11 cellular contexts compared by ENCODE assay signal in the genomic region with DNA sequence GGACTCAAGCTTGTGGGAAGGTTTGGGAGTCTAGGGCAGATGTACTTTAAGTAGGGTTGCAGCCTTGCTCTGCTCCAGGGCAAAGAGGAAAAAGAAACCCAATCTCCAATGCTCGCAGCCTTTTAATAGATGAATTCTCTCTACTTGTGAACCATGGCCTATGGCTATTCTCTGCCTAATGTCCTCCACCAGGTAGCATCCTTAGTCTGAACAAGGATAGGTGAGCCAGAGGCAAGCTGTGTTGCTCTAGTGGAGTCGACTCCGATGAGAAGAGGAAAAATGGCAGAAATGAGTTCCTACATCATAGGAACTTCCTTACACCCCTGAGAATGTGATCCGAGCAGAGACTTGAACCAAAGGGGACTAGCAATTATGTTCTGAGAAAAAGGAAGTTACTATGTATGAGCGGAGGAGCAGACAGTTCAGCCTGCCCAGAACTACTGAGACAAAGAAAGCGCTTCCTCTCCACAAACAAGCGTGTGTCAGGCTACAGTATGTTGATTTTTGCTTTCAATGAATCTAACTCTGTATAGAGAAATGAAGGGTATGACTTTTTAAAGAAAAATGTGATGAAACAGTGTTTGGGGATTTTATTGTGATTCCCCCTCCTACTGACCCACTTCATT.
DNase-seq lines count a peak whose midpoint lies in the region; ATAC-seq and TF ChIP-seq lines count a peak whose summit lies in the region.
"Had no signal": no experiment of that assay in that cellular context is flagged by ENCODE, and none has a peak within 500 bp of the region (broad histone marks: within the 10 kb centered on the region; RNA-seq: fewer than 3 reads in every experiment).

No MANE protein-coding gene starts in this region.

- peaks cover 0 to 5% of the 10 kb centered on the region in 2 donors for H3K27me3 Mint-ChIP-seq in effector memory CD8-positive, alpha-beta T cell
- H3K27me3 Mint-ChIP-seq in activated CD8-positive, alpha-beta memory T cell treated with anti-CD3 and anti-CD28 coated beads, Interleukin-2, amount 10 ng/mL, durations not matched to agents 7 days and 5 days: peaks cover 3% of the 10 kb centered on the region
- H3K27me3 Mint-ChIP-seq: activated naive CD8-positive, alpha-beta T cell had no signal

- no peak overlapping the region for H3K4me3 ChIP-seq in GM12865 (ENCODE audit: low read depth, low read length)
- H3K4me3 ChIP-seq: SK-N-MC had no signal

- H3K27ac Mint-ChIP-seq in effector memory CD8-positive, alpha-beta T cell: no peak overlapping the region
- H3K27ac Mint-ChIP-seq in activated CD8-positive, alpha-beta memory T cell treated with anti-CD3 and anti-CD28 coated beads, Interleukin-2, amount 10 ng/mL, durations not matched to agents 7 days and 5 days: no peak overlapping the region
- H3K27ac Mint-ChIP-seq: activated naive CD8-positive, alpha-beta T cell had no signal

- TF ChIP-seq CTCF in GM12865 (IDR thresholded peaks at IDR 0.05; ENCODE audit: insufficient read depth, low read depth, low read length, missing control alignments): no peak

- H3K9me3 Mint-ChIP-seq in effector memory CD8-positive, alpha-beta T cell: no peaks in the 10 kb centered on the region
- H3K9me3 Mint-ChIP-seq in activated CD8-positive, alpha-beta memory T cell treated with anti-CD3 and anti-CD28 coated beads, Interleukin-2, amount 10 ng/mL, durations not matched to agents 7 days and 5 days (ENCODE audit: low read depth): no peaks in the 10 kb centered on the region

- DNase-seq in GM12865 (ENCODE audit: low read depth) (peak; percentile 59), head of caudate nucleus (no peak), NCI-H146 (lab: John Stamatoyannopoulos, UW) (no peak), NCI-H2171 (lab: John Stamatoyannopoulos, UW) (no peak)
- DNase-seq in effector memory CD8-positive, alpha-beta T cell: no peak
- DNase-seq in activated CD8-positive, alpha-beta memory T cell treated with anti-CD3 and anti-CD28 coated beads, Interleukin-2, amount 10 ng/mL, durations not matched to agents 7 days and 5 days: no peak
- DNase-seq: occipital lobe had no signal

- no peaks in the 10 kb centered on the region for H3K4me1 Mint-ChIP-seq in effector memory CD8-positive, alpha-beta T cell (ENCODE audit: low read depth in 2 of 2)
- peaks cover 9% of the 10 kb centered on the region for H3K4me1 Mint-ChIP-seq in activated CD8-positive, alpha-beta memory T cell treated with anti-CD3 and anti-CD28 coated beads, Interleukin-2, amount 10 ng/mL, durations not matched to agents 7 days and 5 days

- peak; percentile 70 for ATAC-seq in GM21515 (IDR thresholded peaks at IDR 0.05; ENCODE audit: unreplicated experiment)
- ATAC-seq in HG03460 (IDR thresholded peaks at IDR 0.05; ENCODE audit: unreplicated experiment): peak; percentile 60
- ATAC-seq in effector memory CD8-positive, alpha-beta T cell (replicated peaks): peak; percentile 43
- ATAC-seq in activated CD8-positive, alpha-beta memory T cell treated with anti-CD3 and anti-CD28 coated beads, Interleukin-2, amount 10 ng/mL, durations not matched to agents 7 days and 5 days: no peak

- H3K36me3 Mint-ChIP-seq in effector memory CD8-positive, alpha-beta T cell (ENCODE audit: insufficient read depth): no peaks in the 10 kb centered on the region
- H3K36me3 Mint-ChIP-seq in activated CD8-positive, alpha-beta memory T cell treated with anti-CD3 and anti-CD28 coated beads, Interleukin-2, amount 10 ng/mL, durations not matched to agents 7 days and 5 days: no peaks in the 10 kb centered on the region
- H3K36me3 Mint-ChIP-seq: activated naive CD8-positive, alpha-beta T cell had no signal

- intact Hi-C loops in head of caudate nucleus (cut with DNase I): no loop called here

- CTCF ChIA-PET in activated CD8-positive, alpha-beta memory T cell treated with anti-CD3 and anti-CD28 coated beads, Interleukin-2, amount 10 ng/mL, durations not matched to agents 7 days and 5 days (lab: Charles Lee): no interaction called here

- H3K4me3 Mint-ChIP-seq in effector memory CD8-positive, alpha-beta T cell: no peak overlapping the region
- H3K4me3 Mint-ChIP-seq in activated CD8-positive, alpha-beta memory T cell treated with anti-CD3 and anti-CD28 coated beads, Interleukin-2, amount 10 ng/mL, durations not matched to agents 7 days and 5 days: no peak overlapping the region
- H3K4me3 Mint-ChIP-seq: activated naive CD8-positive, alpha-beta T cell had no signal
